ENCODE assay signal across 8 cellular contexts in the genomic region with DNA sequence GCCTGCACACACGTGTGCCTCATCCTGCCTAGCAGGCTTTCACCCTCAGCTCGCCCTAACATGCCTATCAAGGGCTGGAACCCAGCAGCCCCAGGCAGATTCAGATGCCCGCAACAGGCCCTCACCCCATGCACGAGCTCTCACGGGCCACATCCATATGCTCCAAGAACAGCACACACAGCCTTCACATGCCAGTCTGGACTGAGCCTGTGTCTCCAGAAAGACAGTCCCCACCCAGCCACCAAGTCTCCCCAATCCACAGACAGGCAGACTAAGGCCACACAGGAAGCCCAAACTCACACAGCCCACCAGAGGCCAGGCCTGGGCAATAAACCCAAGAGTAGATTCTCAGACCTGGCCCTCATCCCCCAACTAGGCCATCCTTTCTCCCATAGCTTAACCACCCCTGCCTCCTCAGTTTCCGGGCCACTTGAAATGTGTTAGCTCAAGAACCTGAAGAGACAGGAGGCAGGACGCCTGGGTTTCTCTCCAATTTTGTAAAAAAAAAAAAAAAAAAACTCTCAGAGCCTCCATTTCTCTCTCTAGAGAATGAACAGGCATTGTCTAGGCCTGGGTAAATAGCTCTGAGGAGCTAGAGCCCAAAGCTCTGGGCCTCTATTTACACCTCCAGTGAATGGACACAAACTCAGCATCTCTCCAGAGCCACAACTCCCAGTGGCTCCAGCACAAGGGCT. TPM values are rescaled to one million over a fixed set of nuclear protein-coding genes. Genes with fewer than 3 reads are reported as not detected.
A peak's percentile ranks its signal among the peaks of the same experiment; 100 is the strongest.
DNase-seq lines count a peak whose midpoint lies in the region; ATAC-seq, FAIRE-seq and TF ChIP-seq lines count a peak whose summit lies in the region.

No MANE protein-coding gene starts in this region.

- no peaks in the 10 kb centered on the region for H3K27me3 ChIP-seq in BJ (ENCODE audit: control insufficient read depth, insufficient read depth, low read length)
- no peaks in the 10 kb centered on the region for H3K27me3 ChIP-seq in MG63

- no peaks in the 10 kb centered on the region for H3K9me3 ChIP-seq in MG63

- peaks cover 44% of the 10 kb centered on the region for H3K36me3 Mint-ChIP-seq in dendritic cell treated with granulocyte-macrophage colony-stimulating factor and Interleukin-4, amounts not matched to agents 40 ng/mL and 50 ng/mL, for 4 days (ENCODE audit: low read depth)
- H3K36me3 Mint-ChIP-seq in natural killer cell treated with Interleukin-12 subunit alpha and Interleukin-12 subunit beta and Interleukin-15 and Interleukin-18, amount 100 ng/mL, for 72 hours: peaks cover 4% of the 10 kb centered on the region

- peaks cover 53% of the 10 kb centered on the region for H3K4me1 Mint-ChIP-seq in dendritic cell treated with granulocyte-macrophage colony-stimulating factor and Interleukin-4, amounts not matched to agents 40 ng/mL and 50 ng/mL, for 4 days (ENCODE audit: low read depth)
- peaks cover 42 to 53% of the 10 kb centered on the region in 2 donors for H3K4me1 Mint-ChIP-seq in natural killer cell treated with Interleukin-12 subunit alpha and Interleukin-12 subunit beta and Interleukin-15 and Interleukin-18, amount 100 ng/mL, for 72 hours (ENCODE audit: low read depth in 2 of 2)

- CTCF ChIA-PET in BJ (lab: Yijun Ruan, JAX): interaction anchor here (0.6 to 2.2 kb wide), 5 partner anchors 10 to 40 kb away, joined by 3 to 7 read pairs (median 4); no protein-coding TSS in a partner anchor

- H3K27me3 Mint-ChIP-seq in dendritic cell treated with granulocyte-macrophage colony-stimulating factor and Interleukin-4, amounts not matched to agents 40 ng/mL and 50 ng/mL, for 4 days: no peaks in the 10 kb centered on the region
- no peaks in the 10 kb centered on the region for H3K27me3 Mint-ChIP-seq in natural killer cell treated with Interleukin-12 subunit alpha and Interleukin-12 subunit beta and Interleukin-15 and Interleukin-18, amount 100 ng/mL, for 72 hours

- H3K9me3 Mint-ChIP-seq in dendritic cell treated with granulocyte-macrophage colony-stimulating factor and Interleukin-4, amounts not matched to agents 40 ng/mL and 50 ng/mL, for 4 days: no peaks in the 10 kb centered on the region
- H3K9me3 Mint-ChIP-seq in natural killer cell treated with Interleukin-12 subunit alpha and Interleukin-12 subunit beta and Interleukin-15 and Interleukin-18, amount 100 ng/mL, for 72 hours: no peaks in the 10 kb centered on the region

- H3K36me3 ChIP-seq in BJ (ENCODE audit: control insufficient read depth, insufficient read depth, low read length) (peaks cover 29% of the 10 kb centered on the region), MG63 (peaks cover 23% of the 10 kb centered on the region)

- TF ChIP-seq POLR2A in H54 (IDR thresholded peaks at IDR 0.05; ENCODE audit: low read depth, low read length): no peak

- FAIRE-seq in H54 (lab: Jason Lieb, UNC): no peak

- POLR2A ChIA-PET in BJ (lab: Charles Lee): interaction anchor here (0.6 kb wide), 3 partner anchors 175 to 601 kb away, joined by 3 to 23 read pairs (median 3); a partner anchor contains a TSS

- intact Hi-C loops in dendritic cell treated with granulocyte-macrophage colony-stimulating factor and Interleukin-4, amounts not matched to agents 40 ng/mL and 50 ng/mL, for 4 days (cut with micrococcal nuclease): no loop called here

- no peak for ATAC-seq in natural killer cell treated with Interleukin-12 subunit alpha and Interleukin-12 subunit beta and Interleukin-15 and Interleukin-18, amount 100 ng/mL, for 72 hours
- ATAC-seq in HG02571 (IDR thresholded peaks at IDR 0.05; ENCODE audit: unreplicated experiment): no peak
- no peak for ATAC-seq in HG02763 (IDR thresholded peaks at IDR 0.05; ENCODE audit: unreplicated experiment)

- H3K4me3 ChIP-seq in BJ (ENCODE audit: low read depth, low read length): peak overlapping the region; percentile 73
- peak overlapping the region; percentile 67 for H3K4me3 ChIP-seq in MG63

- no peak for TF ChIP-seq CTCF in BJ (IDR thresholded peaks at IDR 0.05; ENCODE audit: insufficient read depth, low read depth, low read length)

- no peak for DNase-seq in BJ (ENCODE audit: low read depth)
- no peak for DNase-seq in MG63
- no peak for DNase-seq in natural killer cell treated with Interleukin-12 subunit alpha and Interleukin-12 subunit beta and Interleukin-15 and Interleukin-18, amount 100 ng/mL, for 72 hours (ENCODE audit: low spot score)
- no peak for DNase-seq in H54 (ENCODE audit: insufficient read length, low spot score)
- no peak for DNase-seq in superior temporal gyrus (ENCODE audit: extremely low spot score)

- H3K27ac Mint-ChIP-seq in dendritic cell treated with granulocyte-macrophage colony-stimulating factor and Interleukin-4, amounts not matched to agents 40 ng/mL and 50 ng/mL, for 4 days: peak overlapping the region; percentile 91
- peak overlapping the region; percentile 79 to 82 for H3K27ac Mint-ChIP-seq in natural killer cell treated with Interleukin-12 subunit alpha and Interleukin-12 subunit beta and Interleukin-15 and Interleukin-18, amount 100 ng/mL, for 72 hours

- peak overlapping the region; percentile 86 for H3K4me3 Mint-ChIP-seq in dendritic cell treated with granulocyte-macrophage colony-stimulating factor and Interleukin-4, amounts not matched to agents 40 ng/mL and 50 ng/mL, for 4 days
- H3K4me3 Mint-ChIP-seq in natural killer cell treated with Interleukin-12 subunit alpha and Interleukin-12 subunit beta and Interleukin-15 and Interleukin-18, amount 100 ng/mL, for 72 hours: peak overlapping the region; percentile 82

RNA-seq across cellular contexts. Expression of a gene that starts 6.8 kb away (rescaled TPM):
- polyA plus RNA-seq in BJ (2011; rRNA removed): 85.3 and 115 TPM in 2 replicates
- 112 and 166 TPM in 2 replicates for polyA minus RNA-seq in BJ (2011; rRNA and poly(A)+ RNA removed)
- 11.8 and 15.6 TPM in 2 replicates for total RNA-seq in MG63 (2014; rRNA removed; shearing (Covaris generic); ENCODE audit: low replicate concordance)
- 10 to 100 TPM; 61.8 to 87.9 TPM for total RNA-seq in natural killer cell treated with Interleukin-12 subunit alpha and Interleukin-12 subunit beta and Interleukin-15 and Interleukin-18, amount 100 ng/mL, for 72 hours

RNA-seq across cellular contexts. Expression of a gene that starts 19.4 kb away (rescaled TPM):
- 11.0 and 17.3 TPM in 2 replicates for polyA plus RNA-seq in BJ (2011; rRNA removed)
- 25.6 and 28.5 TPM in 2 replicates for polyA minus RNA-seq in BJ (2011; rRNA and poly(A)+ RNA removed)
- total RNA-seq in MG63 (2014; rRNA removed; shearing (Covaris generic); ENCODE audit: low replicate concordance): 6.7 and 13.3 TPM in 2 replicates
- 100 to 1,000 TPM in 1 of 2 donors, 10 to 100 TPM in 1; 56.3 to 134 TPM for total RNA-seq in natural killer cell treated with Interleukin-12 subunit alpha and Interleukin-12 subunit beta and Interleukin-15 and Interleukin-18, amount 100 ng/mL, for 72 hours

RNA-seq across cellular contexts. Expression of a gene that starts 38.8 kb away (rescaled TPM):
- polyA plus RNA-seq in BJ (2011; rRNA removed): 47.5 and 49.2 TPM in 2 replicates
- 12.9 and 19.3 TPM in 2 replicates for polyA minus RNA-seq in BJ (2011; rRNA and poly(A)+ RNA removed)
- total RNA-seq in MG63 (2014; rRNA removed; shearing (Covaris generic); ENCODE audit: low replicate concordance): 120 and 134 TPM in 2 replicates
- 100 to 1,000 TPM in 1 of 2 donors, 10 to 100 TPM in 1; 98.9 to 172 TPM for total RNA-seq in natural killer cell treated with Interleukin-12 subunit alpha and Interleukin-12 subunit beta and Interleukin-15 and Interleukin-18, amount 100 ng/mL, for 72 hours

RNA-seq across cellular contexts. Expression of a gene that starts 48.3 kb away (rescaled TPM):
- 8.3 and 11.8 TPM in 2 replicates for polyA plus RNA-seq in BJ (2011; rRNA removed)
- polyA minus RNA-seq in BJ (2011; rRNA and poly(A)+ RNA removed): 13.3 and 18.7 TPM in 2 replicates
- total RNA-seq in MG63 (2014; rRNA removed; shearing (Covaris generic); ENCODE audit: low replicate concordance): 46.0 and 56.3 TPM in 2 replicates
- total RNA-seq in natural killer cell treated with Interleukin-12 subunit alpha and Interleukin-12 subunit beta and Interleukin-15 and Interleukin-18, amount 100 ng/mL, for 72 hours: 10 to 100 TPM; 25.0 to 28.6 TPM

RNA-seq across cellular contexts. Expression of a gene that starts 57.4 kb away (rescaled TPM):
- polyA plus RNA-seq in BJ (2011; rRNA removed): 17.9 and 18.5 TPM in 2 replicates
- polyA minus RNA-seq in BJ (2011; rRNA and poly(A)+ RNA removed): 11.2 and 13.5 TPM in 2 replicates
- total RNA-seq in MG63 (2014; rRNA removed; shearing (Covaris generic); ENCODE audit: low replicate concordance): 12.6 and 16.0 TPM in 2 replicates
- total RNA-seq in natural killer cell treated with Interleukin-12 subunit alpha and Interleukin-12 subunit beta and Interleukin-15 and Interleukin-18, amount 100 ng/mL, for 72 hours: 10 to 100 TPM; 36.5 to 39.3 TPM
